1 cellular context compared by ENCODE assay signal in genomic region chr7:26291699-26292538, GRCh38.
A peak's percentile ranks its signal among the peaks of the same experiment; 100 is the strongest.
TF ChIP-seq lines count a peak whose summit lies in the region.

SNX10 (plus strand) TSS chr7:26291862; CDS start chr7:26346443, 54,581 bp downstream.

TF ChIP-seq in K562, 482 proteins besides CTCF, POLR2A, EP300 and RAD21 (continued from another document and continues in another):
- no peak for TF ChIP-seq ZC3H4 (CRISPR knock-in tag; IDR thresholded peaks at IDR 0.05; ENCODE audit: borderline replicate concordance)
- no peak for TF ChIP-seq ZNF134 (CRISPR knock-in tag; conservative IDR thresholded peaks at IDR 0.05)
- TF ChIP-seq XRCC3 (IDR thresholded peaks at IDR 0.05), result no peak
- TF ChIP-seq ATF7 (IDR thresholded peaks at IDR 0.05), result no peak
- TF ChIP-seq RNF2 (IDR thresholded peaks at IDR 0.05), result no peak
- no peak for TF ChIP-seq IRF1 (CRISPR knock-in tag; IDR thresholded peaks at IDR 0.05; ENCODE audit: borderline replicate concordance)
- TF ChIP-seq MYC (IDR thresholded peaks at IDR 0.05; ENCODE audit: low read depth, low read length), result 0 out of 2 replicates have a peak, but pooled peaks have one; percentile 37
- TF ChIP-seq MYC (CRISPR knock-in tag; IDR thresholded peaks at IDR 0.05; ENCODE audit: borderline replicate concordance, low read depth), result no peak
- peak; percentile 87 for TF ChIP-seq CXXC5 (CRISPR knock-in tag; IDR thresholded peaks at IDR 0.05)
- no peak for TF ChIP-seq RFX5 (IDR thresholded peaks at IDR 0.05; ENCODE audit: low read depth, low read length)
- no peak for TF ChIP-seq HBP1 (CRISPR knock-in tag; IDR thresholded peaks at IDR 0.05)
- TF ChIP-seq ZNF668 (CRISPR knock-in tag; IDR thresholded peaks at IDR 0.05), result no peak
- no peak for TF ChIP-seq SAFB (IDR thresholded peaks at IDR 0.05; ENCODE audit: borderline replicate concordance, low read depth, low read length)
- TF ChIP-seq ZNF121 (CRISPR knock-in tag; conservative IDR thresholded peaks at IDR 0.05), result no peak
- no peak for TF ChIP-seq ZNF384 (IDR thresholded peaks at IDR 0.05; ENCODE audit: low read depth, low read length)
- no peak for TF ChIP-seq SAP30 (IDR thresholded peaks at IDR 0.05; ENCODE audit: borderline replicate concordance, insufficient read depth, low read depth, low read length, poor library complexity, severe bottlenecking)
- no peak for TF ChIP-seq ZNF311 (CRISPR knock-in tag; IDR thresholded peaks at IDR 0.05)
- TF ChIP-seq ATF2 (CRISPR knock-in tag; IDR thresholded peaks at IDR 0.05), result no peak
- TF ChIP-seq TCF7L2 (IDR thresholded peaks at IDR 0.05; ENCODE audit: low read depth, low read length), result no peak
- TF ChIP-seq HNRNPUL1 (IDR thresholded peaks at IDR 0.05; ENCODE audit: low read length), result no peak
- no peak for TF ChIP-seq SMARCB1 (IDR thresholded peaks at IDR 0.05; ENCODE audit: insufficient read length, low read depth)
- TF ChIP-seq ZMIZ1 (IDR thresholded peaks at IDR 0.05; ENCODE audit: low read depth in 2 of 2, low read length in 2 of 2), result no peak
- TF ChIP-seq WHSC1 (IDR thresholded peaks at IDR 0.05; ENCODE audit: low read length), result no peak
- TF ChIP-seq SMC3 (conservative IDR thresholded peaks at IDR 0.05; ENCODE audit: insufficient read depth, low read depth, low read length), result 0 out of 2 replicates have a peak, but pooled peaks have one; percentile 40
- TF ChIP-seq HDAC8 (tag; IDR thresholded peaks at IDR 0.05), result no peak
- TF ChIP-seq TSHZ1 (CRISPR knock-in tag; IDR thresholded peaks at IDR 0.05), result no peak
- TF ChIP-seq ZBTB33 (CRISPR knock-in tag; IDR thresholded peaks at IDR 0.05), result no peak
- TF ChIP-seq EP400 (IDR thresholded peaks at IDR 0.05), result 0 out of 2 replicates have a peak, but pooled peaks have one; percentile 26
- no peak for TF ChIP-seq PML (IDR thresholded peaks at IDR 0.05; ENCODE audit: low read length)
- TF ChIP-seq PTBP1 (IDR thresholded peaks at IDR 0.05; ENCODE audit: low read depth, low read length), result no peak
- no peak for TF ChIP-seq ZHX1 (conservative IDR thresholded peaks at IDR 0.05; ENCODE audit: low read length)
- TF ChIP-seq GTF2E2 (tag; IDR thresholded peaks at IDR 0.05), result no peak
- TF ChIP-seq BACH1 (tag; IDR thresholded peaks at IDR 0.05), result no peak; the same call in 1 of the 2 replicates
- TF ChIP-seq ZC3H11A (IDR thresholded peaks at IDR 0.05; ENCODE audit: low read depth, low read length), result no peak
- TF ChIP-seq CLOCK (CRISPR knock-in tag; IDR thresholded peaks at IDR 0.05; ENCODE audit: borderline replicate concordance), result no peak
- no peak for TF ChIP-seq GABPB2 (CRISPR knock-in tag; conservative IDR thresholded peaks at IDR 0.05)
- TF ChIP-seq ZFPM2 (CRISPR knock-in tag; IDR thresholded peaks at IDR 0.05), result no peak
- no peak for TF ChIP-seq TBL1XR1 (IDR thresholded peaks at IDR 0.05; ENCODE audit: low read length in 2 of 2)
- TF ChIP-seq SNIP1 (IDR thresholded peaks at IDR 0.05; ENCODE audit: low read depth), result no peak
- TF ChIP-seq EZH2 (IDR thresholded peaks at IDR 0.05; ENCODE audit: borderline replicate concordance, low read depth, low read length), result no peak
- no peak for TF ChIP-seq HIVEP1 (CRISPR knock-in tag; IDR thresholded peaks at IDR 0.05)
- no peak for TF ChIP-seq POLR2H (tag; IDR thresholded peaks at IDR 0.05; ENCODE audit: low read depth)
- peak; percentile 43; the same call in 1 of the 2 replicates for TF ChIP-seq ZNF644 (tag; IDR thresholded peaks at IDR 0.05; ENCODE audit: low read depth)
- no peak for TF ChIP-seq USF1 (CRISPR knock-in tag; IDR thresholded peaks at IDR 0.05)
- TF ChIP-seq TRIM28 (IDR thresholded peaks at IDR 0.05), result no peak
- TF ChIP-seq LEF1 (IDR thresholded peaks at IDR 0.05), result no peak
- TF ChIP-seq FOXK1 (CRISPR knock-in tag; IDR thresholded peaks at IDR 0.05; ENCODE audit: borderline replicate concordance), result no peak
- TF ChIP-seq NBN (IDR thresholded peaks at IDR 0.05; ENCODE audit: low read depth), result no peak
- TF ChIP-seq FOSL1 (tag; conservative IDR thresholded peaks at IDR 0.05), result no peak; the same call in 1 of the 2 replicates
